In the genomic region with DNA sequence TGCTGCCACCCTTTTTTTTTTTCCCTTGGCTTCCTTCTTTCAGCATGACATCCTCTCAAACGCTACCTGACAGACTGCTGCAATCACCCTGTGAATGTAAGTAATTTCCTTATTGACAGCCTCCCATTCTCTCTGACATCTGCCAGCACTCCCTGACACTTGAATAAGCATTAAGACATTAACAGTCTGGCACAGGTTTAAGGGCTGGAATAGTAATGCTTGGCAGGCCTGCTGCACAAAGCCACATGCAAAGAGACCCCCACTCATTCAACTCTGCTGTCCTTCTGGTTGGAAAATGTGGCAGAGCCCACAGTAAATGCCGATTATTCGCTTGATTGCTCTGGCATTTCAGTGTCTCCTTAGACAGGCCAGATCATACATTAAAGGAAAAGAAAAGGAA, we compare ENCODE assay signal across 1 cellular context.
TF ChIP-seq lines count a peak whose summit lies in the region.

No MANE protein-coding gene starts in this region.

TF ChIP-seq in WTC11, 78 proteins besides CTCF, POLR2A, EP300 and RAD21 (continued from another document):
- TF ChIP-seq TCF7 (CRISPR knock-in tag; IDR thresholded peaks at IDR 0.05; ENCODE audit: low read depth) (no peak), MXD4 (CRISPR knock-in tag; IDR thresholded peaks at IDR 0.05; ENCODE audit: borderline replicate concordance) (no peak), ATF1 (CRISPR knock-in tag; IDR thresholded peaks at IDR 0.05) (no peak), SMAD4 (CRISPR knock-in tag; IDR thresholded peaks at IDR 0.05) (no peak), ZNF396 (CRISPR knock-in tag; IDR thresholded peaks at IDR 0.05; ENCODE audit: borderline replicate concordance) (no peak)
- TF ChIP-seq, protein P1, sequence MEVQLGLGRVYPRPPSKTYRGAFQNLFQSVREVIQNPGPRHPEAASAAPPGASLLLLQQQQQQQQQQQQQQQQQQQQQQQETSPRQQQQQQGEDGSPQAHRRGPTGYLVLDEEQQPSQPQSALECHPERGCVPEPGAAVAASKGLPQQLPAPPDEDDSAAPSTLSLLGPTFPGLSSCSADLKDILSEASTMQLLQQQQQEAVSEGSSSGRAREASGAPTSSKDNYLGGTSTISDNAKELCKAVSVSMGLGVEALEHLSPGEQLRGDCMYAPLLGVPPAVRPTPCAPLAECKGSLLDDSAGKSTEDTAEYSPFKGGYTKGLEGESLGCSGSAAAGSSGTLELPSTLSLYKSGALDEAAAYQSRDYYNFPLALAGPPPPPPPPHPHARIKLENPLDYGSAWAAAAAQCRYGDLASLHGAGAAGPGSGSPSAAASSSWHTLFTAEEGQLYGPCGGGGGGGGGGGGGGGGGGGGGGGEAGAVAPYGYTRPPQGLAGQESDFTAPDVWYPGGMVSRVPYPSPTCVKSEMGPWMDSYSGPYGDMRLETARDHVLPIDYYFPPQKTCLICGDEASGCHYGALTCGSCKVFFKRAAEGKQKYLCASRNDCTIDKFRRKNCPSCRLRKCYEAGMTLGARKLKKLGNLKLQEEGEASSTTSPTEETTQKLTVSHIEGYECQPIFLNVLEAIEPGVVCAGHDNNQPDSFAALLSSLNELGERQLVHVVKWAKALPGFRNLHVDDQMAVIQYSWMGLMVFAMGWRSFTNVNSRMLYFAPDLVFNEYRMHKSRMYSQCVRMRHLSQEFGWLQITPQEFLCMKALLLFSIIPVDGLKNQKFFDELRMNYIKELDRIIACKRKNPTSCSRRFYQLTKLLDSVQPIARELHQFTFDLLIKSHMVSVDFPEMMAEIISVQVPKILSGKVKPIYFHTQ (CRISPR knock-in tag; IDR thresholded peaks at IDR 0.05), result no peak
TF ChIP-seq in WTC11: peak in this region for 0.
